In genomic region chr20:33209789-33210188, GRCh38 we compare ENCODE assay signal across 1 cellular context.
A peak's percentile ranks its signal among the peaks of the same experiment; 100 is the strongest.
TF ChIP-seq lines count a peak whose summit lies in the region.

No MANE protein-coding gene starts in this region.

TF ChIP-seq in GM23338, 12 proteins besides CTCF, POLR2A, EP300 and RAD21 (continued from another document):
- TF ChIP-seq, protein P1, sequence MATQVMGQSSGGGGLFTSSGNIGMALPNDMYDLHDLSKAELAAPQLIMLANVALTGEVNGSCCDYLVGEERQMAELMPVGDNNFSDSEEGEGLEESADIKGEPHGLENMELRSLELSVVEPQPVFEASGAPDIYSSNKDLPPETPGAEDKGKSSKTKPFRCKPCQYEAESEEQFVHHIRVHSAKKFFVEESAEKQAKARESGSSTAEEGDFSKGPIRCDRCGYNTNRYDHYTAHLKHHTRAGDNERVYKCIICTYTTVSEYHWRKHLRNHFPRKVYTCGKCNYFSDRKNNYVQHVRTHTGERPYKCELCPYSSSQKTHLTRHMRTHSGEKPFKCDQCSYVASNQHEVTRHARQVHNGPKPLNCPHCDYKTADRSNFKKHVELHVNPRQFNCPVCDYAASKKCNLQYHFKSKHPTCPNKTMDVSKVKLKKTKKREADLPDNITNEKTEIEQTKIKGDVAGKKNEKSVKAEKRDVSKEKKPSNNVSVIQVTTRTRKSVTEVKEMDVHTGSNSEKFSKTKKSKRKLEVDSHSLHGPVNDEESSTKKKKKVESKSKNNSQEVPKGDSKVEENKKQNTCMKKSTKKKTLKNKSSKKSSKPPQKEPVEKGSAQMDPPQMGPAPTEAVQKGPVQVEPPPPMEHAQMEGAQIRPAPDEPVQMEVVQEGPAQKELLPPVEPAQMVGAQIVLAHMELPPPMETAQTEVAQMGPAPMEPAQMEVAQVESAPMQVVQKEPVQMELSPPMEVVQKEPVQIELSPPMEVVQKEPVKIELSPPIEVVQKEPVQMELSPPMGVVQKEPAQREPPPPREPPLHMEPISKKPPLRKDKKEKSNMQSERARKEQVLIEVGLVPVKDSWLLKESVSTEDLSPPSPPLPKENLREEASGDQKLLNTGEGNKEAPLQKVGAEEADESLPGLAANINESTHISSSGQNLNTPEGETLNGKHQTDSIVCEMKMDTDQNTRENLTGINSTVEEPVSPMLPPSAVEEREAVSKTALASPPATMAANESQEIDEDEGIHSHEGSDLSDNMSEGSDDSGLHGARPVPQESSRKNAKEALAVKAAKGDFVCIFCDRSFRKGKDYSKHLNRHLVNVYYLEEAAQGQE (IDR thresholded peaks at IDR 0.05; ENCODE audit: unreplicated experiment): peak; percentile 96
